ENCODE assay signal across 1 cellular context in genomic region chr6:63441266-63441956, GRCh38.
TF ChIP-seq lines count a peak whose summit lies in the region.

No MANE protein-coding gene starts in this region.

TF ChIP-seq in GM23338, 12 proteins besides CTCF, POLR2A, EP300 and RAD21 (continued from another document):
- TF ChIP-seq, protein P1, sequence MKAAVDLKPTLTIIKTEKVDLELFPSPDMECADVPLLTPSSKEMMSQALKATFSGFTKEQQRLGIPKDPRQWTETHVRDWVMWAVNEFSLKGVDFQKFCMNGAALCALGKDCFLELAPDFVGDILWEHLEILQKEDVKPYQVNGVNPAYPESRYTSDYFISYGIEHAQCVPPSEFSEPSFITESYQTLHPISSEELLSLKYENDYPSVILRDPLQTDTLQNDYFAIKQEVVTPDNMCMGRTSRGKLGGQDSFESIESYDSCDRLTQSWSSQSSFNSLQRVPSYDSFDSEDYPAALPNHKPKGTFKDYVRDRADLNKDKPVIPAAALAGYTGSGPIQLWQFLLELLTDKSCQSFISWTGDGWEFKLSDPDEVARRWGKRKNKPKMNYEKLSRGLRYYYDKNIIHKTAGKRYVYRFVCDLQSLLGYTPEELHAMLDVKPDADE (IDR thresholded peaks at IDR 0.05) = no peak
- no peak for TF ChIP-seq POLR2AphosphoS5 (IDR thresholded peaks at IDR 0.05; ENCODE audit: low read depth)
- no peak for TF ChIP-seq ZNF331 (CRISPR knock-in tag; IDR thresholded peaks at IDR 0.05; ENCODE audit: low read depth)
